In genomic region chr21:44377201-44377921, GRCh38 we compare ENCODE assay signal across 1 cellular context.
TF ChIP-seq lines count a peak whose summit lies in the region.

No MANE protein-coding gene starts in this region.

TF ChIP-seq in WTC11, 78 proteins besides CTCF, POLR2A, EP300 and RAD21 (continued from another document):
- TF ChIP-seq IRF2 (CRISPR knock-in tag; IDR thresholded peaks at IDR 0.05; ENCODE audit: borderline replicate concordance, low read depth) (no peak), SMAD4 (CRISPR knock-in tag; IDR thresholded peaks at IDR 0.05) (no peak), SP1 (CRISPR knock-in tag; conservative IDR thresholded peaks at IDR 0.05) (no peak)
TF ChIP-seq in WTC11: peak in this region for 0.
